1 cellular context compared by ENCODE assay signal in the genomic region with DNA sequence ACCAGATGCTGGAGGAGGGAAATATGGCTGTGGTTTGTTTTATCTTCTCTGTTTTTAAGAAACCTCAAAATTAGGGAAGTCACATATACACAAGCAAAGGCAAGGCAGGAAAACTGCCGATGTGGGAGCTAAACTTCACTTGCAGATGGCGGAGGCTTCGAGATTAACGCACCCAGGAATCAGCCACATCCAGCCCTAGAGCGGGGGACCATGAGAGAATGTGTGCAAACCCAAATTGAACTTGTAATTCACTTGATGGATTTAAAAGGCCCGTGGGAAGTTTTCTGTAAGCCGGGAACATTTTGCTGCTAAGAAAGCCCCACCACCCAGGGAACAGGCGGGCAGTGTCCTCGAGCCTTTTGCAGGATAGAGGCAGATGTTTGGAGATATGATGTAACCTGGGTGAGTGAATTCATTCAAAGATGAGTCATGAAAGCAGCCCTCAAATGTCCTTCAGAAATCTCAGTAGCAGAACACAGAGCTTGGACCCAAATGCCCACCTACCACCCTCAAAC.
TF ChIP-seq lines count a peak whose summit lies in the region.

No MANE protein-coding gene starts in this region.

TF ChIP-seq in GM12878, 131 proteins besides CTCF, POLR2A, EP300 and RAD21 (continued from another document and continues in another):
- TF ChIP-seq, protein P1, sequence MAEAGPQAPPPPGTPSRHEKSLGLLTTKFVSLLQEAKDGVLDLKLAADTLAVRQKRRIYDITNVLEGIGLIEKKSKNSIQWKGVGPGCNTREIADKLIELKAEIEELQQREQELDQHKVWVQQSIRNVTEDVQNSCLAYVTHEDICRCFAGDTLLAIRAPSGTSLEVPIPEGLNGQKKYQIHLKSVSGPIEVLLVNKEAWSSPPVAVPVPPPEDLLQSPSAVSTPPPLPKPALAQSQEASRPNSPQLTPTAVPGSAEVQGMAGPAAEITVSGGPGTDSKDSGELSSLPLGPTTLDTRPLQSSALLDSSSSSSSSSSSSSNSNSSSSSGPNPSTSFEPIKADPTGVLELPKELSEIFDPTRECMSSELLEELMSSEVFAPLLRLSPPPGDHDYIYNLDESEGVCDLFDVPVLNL (IDR thresholded peaks at IDR 0.05; ENCODE audit: low read depth, low read length), result no peak
- TF ChIP-seq NFYA (IDR thresholded peaks at IDR 0.05; ENCODE audit: borderline replicate concordance, low read depth, low read length), result no peak
- TF ChIP-seq RCOR1 (conservative IDR thresholded peaks at IDR 0.05; ENCODE audit: low read depth, low read length), result no peak
- TF ChIP-seq, protein P2, sequence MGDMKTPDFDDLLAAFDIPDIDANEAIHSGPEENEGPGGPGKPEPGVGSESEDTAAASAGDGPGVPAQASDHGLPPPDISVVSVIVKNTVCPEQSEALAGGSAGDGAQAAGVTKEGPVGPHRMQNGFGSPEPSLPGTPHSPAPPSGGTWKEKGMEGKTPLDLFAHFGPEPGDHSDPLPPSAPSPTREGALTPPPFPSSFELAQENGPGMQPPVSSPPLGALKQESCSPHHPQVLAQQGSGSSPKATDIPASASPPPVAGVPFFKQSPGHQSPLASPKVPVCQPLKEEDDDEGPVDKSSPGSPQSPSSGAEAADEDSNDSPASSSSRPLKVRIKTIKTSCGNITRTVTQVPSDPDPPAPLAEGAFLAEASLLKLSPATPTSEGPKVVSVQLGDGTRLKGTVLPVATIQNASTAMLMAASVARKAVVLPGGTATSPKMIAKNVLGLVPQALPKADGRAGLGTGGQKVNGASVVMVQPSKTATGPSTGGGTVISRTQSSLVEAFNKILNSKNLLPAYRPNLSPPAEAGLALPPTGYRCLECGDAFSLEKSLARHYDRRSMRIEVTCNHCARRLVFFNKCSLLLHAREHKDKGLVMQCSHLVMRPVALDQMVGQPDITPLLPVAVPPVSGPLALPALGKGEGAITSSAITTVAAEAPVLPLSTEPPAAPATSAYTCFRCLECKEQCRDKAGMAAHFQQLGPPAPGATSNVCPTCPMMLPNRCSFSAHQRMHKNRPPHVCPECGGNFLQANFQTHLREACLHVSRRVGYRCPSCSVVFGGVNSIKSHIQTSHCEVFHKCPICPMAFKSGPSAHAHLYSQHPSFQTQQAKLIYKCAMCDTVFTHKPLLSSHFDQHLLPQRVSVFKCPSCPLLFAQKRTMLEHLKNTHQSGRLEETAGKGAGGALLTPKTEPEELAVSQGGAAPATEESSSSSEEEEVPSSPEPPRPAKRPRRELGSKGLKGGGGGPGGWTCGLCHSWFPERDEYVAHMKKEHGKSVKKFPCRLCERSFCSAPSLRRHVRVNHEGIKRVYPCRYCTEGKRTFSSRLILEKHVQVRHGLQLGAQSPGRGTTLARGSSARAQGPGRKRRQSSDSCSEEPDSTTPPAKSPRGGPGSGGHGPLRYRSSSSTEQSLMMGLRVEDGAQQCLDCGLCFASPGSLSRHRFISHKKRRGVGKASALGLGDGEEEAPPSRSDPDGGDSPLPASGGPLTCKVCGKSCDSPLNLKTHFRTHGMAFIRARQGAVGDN (IDR thresholded peaks at IDR 0.05), result 0 out of 2 replicates have a peak, but pooled peaks have one; percentile 25
- TF ChIP-seq SP1 (IDR thresholded peaks at IDR 0.05; ENCODE audit: low read depth, low read length), result no peak
- no peak for TF ChIP-seq ZZZ3 (IDR thresholded peaks at IDR 0.05; ENCODE audit: control insufficient read depth, insufficient read length, low read depth)
- no peak for TF ChIP-seq STAT3 (IDR thresholded peaks at IDR 0.05; ENCODE audit: low read depth, low read length)
- no peak for TF ChIP-seq KDM1A (IDR thresholded peaks at IDR 0.05; ENCODE audit: borderline replicate concordance)
- TF ChIP-seq, protein P3, sequence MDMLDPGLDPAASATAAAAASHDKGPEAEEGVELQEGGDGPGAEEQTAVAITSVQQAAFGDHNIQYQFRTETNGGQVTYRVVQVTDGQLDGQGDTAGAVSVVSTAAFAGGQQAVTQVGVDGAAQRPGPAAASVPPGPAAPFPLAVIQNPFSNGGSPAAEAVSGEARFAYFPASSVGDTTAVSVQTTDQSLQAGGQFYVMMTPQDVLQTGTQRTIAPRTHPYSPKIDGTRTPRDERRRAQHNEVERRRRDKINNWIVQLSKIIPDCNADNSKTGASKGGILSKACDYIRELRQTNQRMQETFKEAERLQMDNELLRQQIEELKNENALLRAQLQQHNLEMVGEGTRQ (IDR thresholded peaks at IDR 0.05; ENCODE audit: borderline replicate concordance, low read depth, low read length), result no peak
- TF ChIP-seq, protein P4, sequence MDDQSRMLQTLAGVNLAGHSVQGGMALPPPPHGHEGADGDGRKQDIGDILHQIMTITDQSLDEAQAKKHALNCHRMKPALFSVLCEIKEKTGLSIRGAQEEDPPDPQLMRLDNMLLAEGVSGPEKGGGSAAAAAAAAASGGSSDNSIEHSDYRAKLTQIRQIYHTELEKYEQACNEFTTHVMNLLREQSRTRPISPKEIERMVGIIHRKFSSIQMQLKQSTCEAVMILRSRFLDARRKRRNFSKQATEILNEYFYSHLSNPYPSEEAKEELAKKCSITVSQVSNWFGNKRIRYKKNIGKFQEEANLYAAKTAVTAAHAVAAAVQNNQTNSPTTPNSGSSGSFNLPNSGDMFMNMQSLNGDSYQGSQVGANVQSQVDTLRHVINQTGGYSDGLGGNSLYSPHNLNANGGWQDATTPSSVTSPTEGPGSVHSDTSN (IDR thresholded peaks at IDR 0.05; ENCODE audit: insufficient replicate concordance, low read depth, low read length), result no peak
- TF ChIP-seq, protein P5, sequence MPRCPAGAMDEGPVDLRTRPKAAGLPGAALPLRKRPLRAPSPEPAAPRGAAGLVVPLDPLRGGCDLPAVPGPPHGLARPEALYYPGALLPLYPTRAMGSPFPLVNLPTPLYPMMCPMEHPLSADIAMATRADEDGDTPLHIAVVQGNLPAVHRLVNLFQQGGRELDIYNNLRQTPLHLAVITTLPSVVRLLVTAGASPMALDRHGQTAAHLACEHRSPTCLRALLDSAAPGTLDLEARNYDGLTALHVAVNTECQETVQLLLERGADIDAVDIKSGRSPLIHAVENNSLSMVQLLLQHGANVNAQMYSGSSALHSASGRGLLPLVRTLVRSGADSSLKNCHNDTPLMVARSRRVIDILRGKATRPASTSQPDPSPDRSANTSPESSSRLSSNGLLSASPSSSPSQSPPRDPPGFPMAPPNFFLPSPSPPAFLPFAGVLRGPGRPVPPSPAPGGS (IDR thresholded peaks at IDR 0.05; ENCODE audit: borderline replicate concordance, insufficient read depth, low read depth, low read length, poor library complexity, severe bottlenecking), result peak; percentile 37
- TF ChIP-seq, protein P6, sequence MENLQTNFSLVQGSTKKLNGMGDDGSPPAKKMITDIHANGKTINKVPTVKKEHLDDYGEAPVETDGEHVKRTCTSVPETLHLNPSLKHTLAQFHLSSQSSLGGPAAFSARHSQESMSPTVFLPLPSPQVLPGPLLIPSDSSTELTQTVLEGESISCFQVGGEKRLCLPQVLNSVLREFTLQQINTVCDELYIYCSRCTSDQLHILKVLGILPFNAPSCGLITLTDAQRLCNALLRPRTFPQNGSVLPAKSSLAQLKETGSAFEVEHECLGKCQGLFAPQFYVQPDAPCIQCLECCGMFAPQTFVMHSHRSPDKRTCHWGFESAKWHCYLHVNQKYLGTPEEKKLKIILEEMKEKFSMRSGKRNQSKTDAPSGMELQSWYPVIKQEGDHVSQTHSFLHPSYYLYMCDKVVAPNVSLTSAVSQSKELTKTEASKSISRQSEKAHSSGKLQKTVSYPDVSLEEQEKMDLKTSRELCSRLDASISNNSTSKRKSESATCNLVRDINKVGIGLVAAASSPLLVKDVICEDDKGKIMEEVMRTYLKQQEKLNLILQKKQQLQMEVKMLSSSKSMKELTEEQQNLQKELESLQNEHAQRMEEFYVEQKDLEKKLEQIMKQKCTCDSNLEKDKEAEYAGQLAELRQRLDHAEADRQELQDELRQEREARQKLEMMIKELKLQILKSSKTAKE (IDR thresholded peaks at IDR 0.05; ENCODE audit: low read depth, poor library complexity, severe bottlenecking), result no peak
- no peak for TF ChIP-seq ZNF24 (IDR thresholded peaks at IDR 0.05)
- no peak for TF ChIP-seq MEF2A (IDR thresholded peaks at IDR 0.05; ENCODE audit: insufficient read depth, low read depth, low read length)
- TF ChIP-seq NR2F1 (conservative IDR thresholded peaks at IDR 0.05), result no peak
- no peak for TF ChIP-seq NR2C2 (IDR thresholded peaks at IDR 0.05; ENCODE audit: borderline replicate concordance, control insufficient read depth, insufficient read length, low read depth)
- no peak for TF ChIP-seq CBX3 (IDR thresholded peaks at IDR 0.05; ENCODE audit: borderline replicate concordance, low read depth)
- TF ChIP-seq SUPT20H (IDR thresholded peaks at IDR 0.05; ENCODE audit: borderline replicate concordance, control insufficient read depth, low read depth, low read length), result no peak
- no peak for TF ChIP-seq SIX5 (IDR thresholded peaks at IDR 0.05; ENCODE audit: low read depth, low read length, severe bottlenecking)
- TF ChIP-seq IKZF2 (IDR thresholded peaks at IDR 0.05), result peak; percentile 57 to 61
- no peak for TF ChIP-seq POLR2AphosphoS2 (IDR thresholded peaks at IDR 0.05; ENCODE audit: low read depth, low read length)
- TF ChIP-seq MXI1 (IDR thresholded peaks at IDR 0.05; ENCODE audit: low read depth, low read length), result no peak
- TF ChIP-seq SIN3A (IDR thresholded peaks at IDR 0.05; ENCODE audit: low read depth, low read length), result no peak
- no peak for TF ChIP-seq POLR2AphosphoS5 (IDR thresholded peaks at IDR 0.05; ENCODE audit: low read length)
- TF ChIP-seq, protein P7, sequence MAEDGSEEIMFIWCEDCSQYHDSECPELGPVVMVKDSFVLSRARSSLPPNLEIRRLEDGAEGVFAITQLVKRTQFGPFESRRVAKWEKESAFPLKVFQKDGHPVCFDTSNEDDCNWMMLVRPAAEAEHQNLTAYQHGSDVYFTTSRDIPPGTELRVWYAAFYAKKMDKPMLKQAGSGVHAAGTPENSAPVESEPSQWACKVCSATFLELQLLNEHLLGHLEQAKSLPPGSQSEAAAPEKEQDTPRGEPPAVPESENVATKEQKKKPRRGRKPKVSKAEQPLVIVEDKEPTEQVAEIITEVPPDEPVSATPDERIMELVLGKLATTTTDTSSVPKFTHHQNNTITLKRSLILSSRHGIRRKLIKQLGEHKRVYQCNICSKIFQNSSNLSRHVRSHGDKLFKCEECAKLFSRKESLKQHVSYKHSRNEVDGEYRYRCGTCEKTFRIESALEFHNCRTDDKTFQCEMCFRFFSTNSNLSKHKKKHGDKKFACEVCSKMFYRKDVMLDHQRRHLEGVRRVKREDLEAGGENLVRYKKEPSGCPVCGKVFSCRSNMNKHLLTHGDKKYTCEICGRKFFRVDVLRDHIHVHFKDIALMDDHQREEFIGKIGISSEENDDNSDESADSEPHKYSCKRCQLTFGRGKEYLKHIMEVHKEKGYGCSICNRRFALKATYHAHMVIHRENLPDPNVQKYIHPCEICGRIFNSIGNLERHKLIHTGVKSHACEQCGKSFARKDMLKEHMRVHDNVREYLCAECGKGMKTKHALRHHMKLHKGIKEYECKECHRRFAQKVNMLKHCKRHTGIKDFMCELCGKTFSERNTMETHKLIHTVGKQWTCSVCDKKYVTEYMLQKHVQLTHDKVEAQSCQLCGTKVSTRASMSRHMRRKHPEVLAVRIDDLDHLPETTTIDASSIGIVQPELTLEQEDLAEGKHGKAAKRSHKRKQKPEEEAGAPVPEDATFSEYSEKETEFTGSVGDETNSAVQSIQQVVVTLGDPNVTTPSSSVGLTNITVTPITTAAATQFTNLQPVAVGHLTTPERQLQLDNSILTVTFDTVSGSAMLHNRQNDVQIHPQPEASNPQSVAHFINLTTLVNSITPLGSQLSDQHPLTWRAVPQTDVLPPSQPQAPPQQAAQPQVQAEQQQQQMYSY (CRISPR knock-in tag; IDR thresholded peaks at IDR 0.05), result no peak
- TF ChIP-seq SREBF2 (IDR thresholded peaks at IDR 0.05; ENCODE audit: low read length), result no peak
- TF ChIP-seq, protein P8, sequence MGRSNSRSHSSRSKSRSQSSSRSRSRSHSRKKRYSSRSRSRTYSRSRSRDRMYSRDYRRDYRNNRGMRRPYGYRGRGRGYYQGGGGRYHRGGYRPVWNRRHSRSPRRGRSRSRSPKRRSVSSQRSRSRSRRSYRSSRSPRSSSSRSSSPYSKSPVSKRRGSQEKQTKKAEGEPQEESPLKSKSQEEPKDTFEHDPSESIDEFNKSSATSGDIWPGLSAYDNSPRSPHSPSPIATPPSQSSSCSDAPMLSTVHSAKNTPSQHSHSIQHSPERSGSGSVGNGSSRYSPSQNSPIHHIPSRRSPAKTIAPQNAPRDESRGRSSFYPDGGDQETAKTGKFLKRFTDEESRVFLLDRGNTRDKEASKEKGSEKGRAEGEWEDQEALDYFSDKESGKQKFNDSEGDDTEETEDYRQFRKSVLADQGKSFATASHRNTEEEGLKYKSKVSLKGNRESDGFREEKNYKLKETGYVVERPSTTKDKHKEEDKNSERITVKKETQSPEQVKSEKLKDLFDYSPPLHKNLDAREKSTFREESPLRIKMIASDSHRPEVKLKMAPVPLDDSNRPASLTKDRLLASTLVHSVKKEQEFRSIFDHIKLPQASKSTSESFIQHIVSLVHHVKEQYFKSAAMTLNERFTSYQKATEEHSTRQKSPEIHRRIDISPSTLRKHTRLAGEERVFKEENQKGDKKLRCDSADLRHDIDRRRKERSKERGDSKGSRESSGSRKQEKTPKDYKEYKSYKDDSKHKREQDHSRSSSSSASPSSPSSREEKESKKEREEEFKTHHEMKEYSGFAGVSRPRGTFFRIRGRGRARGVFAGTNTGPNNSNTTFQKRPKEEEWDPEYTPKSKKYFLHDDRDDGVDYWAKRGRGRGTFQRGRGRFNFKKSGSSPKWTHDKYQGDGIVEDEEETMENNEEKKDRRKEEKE (IDR thresholded peaks at IDR 0.05), result no peak
- TF ChIP-seq NFIC (IDR thresholded peaks at IDR 0.05; ENCODE audit: low read depth, low read length), result peak; percentile 78
- TF ChIP-seq HDGF (IDR thresholded peaks at IDR 0.05), result no peak
- no peak for TF ChIP-seq CBX5 (IDR thresholded peaks at IDR 0.05; ENCODE audit: low read depth)
- TF ChIP-seq RB1 (IDR thresholded peaks at IDR 0.05; ENCODE audit: borderline replicate concordance), result no peak
- no peak for TF ChIP-seq TCF3 (IDR thresholded peaks at IDR 0.05; ENCODE audit: borderline replicate concordance, insufficient read depth, low read depth, low read length)
- TF ChIP-seq CHD1 (IDR thresholded peaks at IDR 0.05; ENCODE audit: low read depth, low read length), result no peak
- TF ChIP-seq BHLHE40 (IDR thresholded peaks at IDR 0.05; ENCODE audit: borderline replicate concordance in 1 of 2, low read depth in 2 of 2, low read length in 1 of 2), result no peak
- TF ChIP-seq, protein P9, sequence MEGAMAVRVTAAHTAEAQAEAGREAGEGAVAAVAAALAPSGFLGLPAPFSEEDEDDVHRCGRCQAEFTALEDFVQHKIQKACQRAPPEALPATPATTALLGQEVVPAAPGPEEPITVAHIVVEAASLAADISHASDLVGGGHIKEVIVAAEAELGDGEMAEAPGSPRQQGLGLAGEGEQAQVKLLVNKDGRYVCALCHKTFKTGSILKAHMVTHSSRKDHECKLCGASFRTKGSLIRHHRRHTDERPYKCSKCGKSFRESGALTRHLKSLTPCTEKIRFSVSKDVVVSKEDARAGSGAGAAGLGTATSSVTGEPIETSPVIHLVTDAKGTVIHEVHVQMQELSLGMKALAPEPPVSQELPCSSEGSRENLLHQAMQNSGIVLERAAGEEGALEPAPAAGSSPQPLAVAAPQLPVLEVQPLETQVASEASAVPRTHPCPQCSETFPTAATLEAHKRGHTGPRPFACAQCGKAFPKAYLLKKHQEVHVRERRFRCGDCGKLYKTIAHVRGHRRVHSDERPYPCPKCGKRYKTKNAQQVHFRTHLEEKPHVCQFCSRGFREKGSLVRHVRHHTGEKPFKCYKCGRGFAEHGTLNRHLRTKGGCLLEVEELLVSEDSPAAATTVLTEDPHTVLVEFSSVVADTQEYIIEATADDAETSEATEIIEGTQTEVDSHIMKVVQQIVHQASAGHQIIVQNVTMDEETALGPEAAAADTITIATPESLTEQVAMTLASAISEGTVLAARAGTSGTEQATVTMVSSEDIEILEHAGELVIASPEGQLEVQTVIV (IDR thresholded peaks at IDR 0.05; ENCODE audit: borderline replicate concordance, partially characterized antibody), result no peak
- TF ChIP-seq NRF1 (conservative IDR thresholded peaks at IDR 0.05; ENCODE audit: low read depth, low read length), result no peak
- TF ChIP-seq KLF5 (IDR thresholded peaks at IDR 0.05; ENCODE audit: partially characterized antibody), result no peak
- TF ChIP-seq RELA (IDR thresholded peaks at IDR 0.05; ENCODE audit: borderline replicate concordance, partially characterized antibody), result no peak
